In the genomic region with DNA sequence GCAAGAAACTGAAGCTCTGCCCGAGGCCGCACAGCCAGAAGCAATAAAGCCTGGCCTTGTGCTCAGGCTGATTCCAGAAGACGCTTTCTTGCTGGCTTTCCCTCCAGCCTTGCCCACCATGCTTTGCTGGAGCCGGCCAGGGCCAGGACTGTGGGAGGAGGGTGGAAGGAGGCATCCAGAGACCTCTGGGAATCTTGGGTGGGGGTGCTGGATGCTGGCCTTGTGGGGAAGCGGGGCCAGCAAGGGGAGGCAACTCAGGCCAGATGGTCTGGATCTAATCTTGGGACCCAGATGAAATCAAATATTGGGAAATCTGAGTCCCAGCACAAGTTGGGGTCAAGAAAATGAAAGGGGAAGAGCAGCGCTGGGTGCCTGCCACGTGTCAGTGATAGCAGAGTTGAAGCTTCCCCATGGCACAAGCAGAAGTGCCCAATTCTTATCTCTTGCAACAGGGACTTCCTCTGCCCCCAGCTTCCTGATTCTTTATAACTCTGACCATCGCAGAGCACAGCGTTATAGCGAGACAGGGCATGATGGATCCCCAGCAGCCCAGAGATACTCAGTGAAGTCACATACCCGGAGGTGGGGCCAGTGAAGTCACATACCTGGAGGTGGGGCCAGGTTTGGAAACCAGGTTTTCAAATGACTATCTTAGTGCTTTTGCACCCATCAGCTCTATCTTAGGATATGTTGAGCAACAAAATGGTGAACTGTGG, we compare ENCODE assay signal across 11 cellular contexts. TPM values are rescaled to one million over a fixed set of nuclear protein-coding genes. Genes with fewer than 3 reads are reported as not detected.
DNase-seq lines count a peak whose midpoint lies in the region; ATAC-seq, FAIRE-seq and TF ChIP-seq lines count a peak whose summit lies in the region.
"Had no signal": no experiment of that assay in that cellular context is flagged by ENCODE, and none has a peak within 500 bp of the region (broad histone marks: within the 10 kb centered on the region; RNA-seq: fewer than 3 reads in every experiment).

No MANE protein-coding gene starts in this region.

- BruUV-seq in HepG2 (replicated peaks; lab: Mats Ljungman, UMichigan) = no TSS peak

- H3K4me1 Mint-ChIP-seq in activated T-cell treated with anti-CD3 and anti-CD28 coated beads, Interleukin-2, amount 50 U/mL, for 24 hours (ENCODE audit: low read depth) = peaks cover 66% of the 10 kb centered on the region
- peaks cover 65% of the 10 kb centered on the region for H3K4me1 Mint-ChIP-seq in activated T-cell treated with anti-CD3 and anti-CD28 coated beads, Interleukin-2, amount 50 U/mL, for 4 hours (ENCODE audit: low read depth)

- H4K20me1 ChIP-seq in HepG2 (ENCODE audit: insufficient read depth, low read length) = no peaks in the 10 kb centered on the region

- CTCF ChIA-PET in HepG2 (lab: Yijun Ruan, JAX; ENCODE audit: low intra/inter-chr PET ratio, low total read pairs) (no interaction called here), HEK293T (lab: Yijun Ruan, JAX) (no interaction called here)

- TF ChIP-seq CTCF in HepG2 (CRISPR knock-in tag; IDR thresholded peaks at IDR 0.05) = no peak

- H3K9ac ChIP-seq in HepG2 (ENCODE audit: insufficient read depth, low read depth, low read length) (no peak overlapping the region), subcutaneous abdominal adipose tissue (ENCODE audit: low read length in 5 of 5) (peak overlapping the region in 1 of 5 donors; percentile 9)

- POLR2A ChIA-PET in HepG2 (lab: Yijun Ruan, JAX) (interaction anchor here (4.8 kb wide), 1 partner anchor 7 kb away, joined by 27 read pairs; a partner anchor contains a TSS), HEK293T (lab: Yijun Ruan, JAX) (interaction anchor here (0.8 kb wide), 1 partner anchor 35 kb away, joined by 3 read pairs; a partner anchor contains a TSS)

- H3K27me3 Mint-ChIP-seq in activated T-cell treated with anti-CD3 and anti-CD28 coated beads, Interleukin-2, amount 50 U/mL, for 24 hours = no peaks in the 10 kb centered on the region
- H3K27me3 Mint-ChIP-seq in activated T-cell treated with anti-CD3 and anti-CD28 coated beads, Interleukin-2, amount 50 U/mL, for 4 hours (ENCODE audit: low read depth) = no peaks in the 10 kb centered on the region

- no peaks in the 10 kb centered on the region for H3K27me3 ChIP-seq in HepG2 (ENCODE audit: control insufficient read depth in 1 of 2, insufficient read depth in 2 of 2, low read length in 2 of 2)
- no peaks in the 10 kb centered on the region for H3K27me3 ChIP-seq in subcutaneous abdominal adipose tissue (ENCODE audit: control insufficient read depth in 5 of 5, insufficient read depth in 4 of 5, low read length in 5 of 5)
- H3K27me3 ChIP-seq: body of pancreas had no signal

- TF ChIP-seq RAD21 in HepG2 (CRISPR knock-in tag; IDR thresholded peaks at IDR 0.05) = no peak

- H3K4me3 Mint-ChIP-seq in activated T-cell treated with anti-CD3 and anti-CD28 coated beads, Interleukin-2, amount 50 U/mL, for 24 hours = no peak overlapping the region
- no peak overlapping the region for H3K4me3 Mint-ChIP-seq in activated T-cell treated with anti-CD3 and anti-CD28 coated beads, Interleukin-2, amount 50 U/mL, for 4 hours

- in situ Hi-C loops in HepG2 (cut with HindIII; ENCODE audit: extremely low pct_ligation_motif_present, low pct_unique_long_range_greater_than_20kb) = no loop called here

- no peak for TF ChIP-seq POLR2A in HepG2 (IDR thresholded peaks at IDR 0.05; ENCODE audit: insufficient read depth in 1 of 2, low read depth in 2 of 2, low read length in 2 of 2)

- H3K36me3 ChIP-seq in HepG2 (replicated peaks in 1 of 2; ENCODE audit: control insufficient read depth in 1 of 2, insufficient read depth in 2 of 2, low read length in 2 of 2) (no peaks in the 10 kb centered on the region), subcutaneous abdominal adipose tissue (ENCODE audit: control insufficient read depth in 5 of 5, insufficient read depth in 5 of 5, low read length in 5 of 5) (no peaks in the 10 kb centered on the region)

- no peak for ATAC-seq in activated T-cell treated with anti-CD3 and anti-CD28 coated beads, Interleukin-2, amount 50 U/mL, for 4 hours
- no peak for ATAC-seq in HepG2
- ATAC-seq: body of pancreas had no signal

- H3K27ac Mint-ChIP-seq in activated T-cell treated with anti-CD3 and anti-CD28 coated beads, Interleukin-2, amount 50 U/mL, for 24 hours = peak overlapping the region; percentile 70

- H3K4me2 ChIP-seq in HepG2 (ENCODE audit: low read depth, low read length) = no peak overlapping the region

- peaks cover 2% of the 10 kb centered on the region for H3K9me3 Mint-ChIP-seq in activated T-cell treated with anti-CD3 and anti-CD28 coated beads, Interleukin-2, amount 50 U/mL, for 24 hours
- H3K9me3 Mint-ChIP-seq in activated T-cell treated with anti-CD3 and anti-CD28 coated beads, Interleukin-2, amount 50 U/mL, for 4 hours = no peaks in the 10 kb centered on the region

- H3K27ac ChIP-seq in HepG2 (ENCODE audit: extremely low read length, insufficient read depth, low read length) (no peak overlapping the region), subcutaneous abdominal adipose tissue (ENCODE audit: low read depth, low read length) (peak overlapping the region; percentile 51)

- intact Hi-C loops in HepG2 (cut with micrococcal nuclease; ENCODE audit: unreplicated experiment) = no loop called here

- FAIRE-seq in HepG2 (lab: Jason Lieb, UNC) = no peak
- no peak for FAIRE-seq in GM19239 (lab: Jason Lieb, UNC)

- no peaks in the 10 kb centered on the region for H3K9me3 ChIP-seq in HepG2 (ENCODE audit: low read length)
- no peaks in the 10 kb centered on the region for H3K9me3 ChIP-seq in subcutaneous abdominal adipose tissue (ENCODE audit: control insufficient read depth in 5 of 5, low read length in 5 of 5)
- H3K9me3 ChIP-seq: body of pancreas had no signal

- H3K4me1 ChIP-seq in HepG2 (ENCODE audit: insufficient read depth, low read length) (peaks cover 2% of the 10 kb centered on the region), subcutaneous abdominal adipose tissue (ENCODE audit: control insufficient read depth in 5 of 5, insufficient read depth in 5 of 5, low read length in 5 of 5) (peaks cover 3 to 81% (median 68%) of the 10 kb centered on the region in 5 donors)

- peaks cover 2% of the 10 kb centered on the region for H3K79me2 ChIP-seq in HepG2 (ENCODE audit: insufficient read depth, low read length)

- H3K4me3 ChIP-seq in HepG2 (replicated peaks in 1 of 3; ENCODE audit: insufficient read depth in 1 of 3, low read depth in 2 of 3, low read length in 3 of 3) (no peak overlapping the region), subcutaneous abdominal adipose tissue (ENCODE audit: low read depth in 1 of 5, low read length in 5 of 5) (peak overlapping the region in 1 of 5 donors; percentile 31)
- H3K4me3 ChIP-seq: body of pancreas had no signal

- H3K36me3 Mint-ChIP-seq in activated T-cell treated with anti-CD3 and anti-CD28 coated beads, Interleukin-2, amount 50 U/mL, for 24 hours (ENCODE audit: low read depth) = no peaks in the 10 kb centered on the region
- no peaks in the 10 kb centered on the region for H3K36me3 Mint-ChIP-seq in activated T-cell treated with anti-CD3 and anti-CD28 coated beads, Interleukin-2, amount 50 U/mL, for 4 hours (ENCODE audit: insufficient read depth)

- 94% methylated on average over 11 of the region's 11 CpGs for WGBS in HepG2 (ENCODE audit: low lambda C conversion rate)

- DNase-seq in activated T-cell treated with anti-CD3 and anti-CD28 coated beads, Interleukin-2, amount 50 U/mL, for 24 hours = no peak
- no peak for DNase-seq in activated T-cell treated with anti-CD3 and anti-CD28 coated beads, Interleukin-2, amount 50 U/mL, for 4 hours
- DNase-seq in SKM-1 treated with dmso at 0.1 percent for 144 hours (lab: John Stamatoyannopoulos, UW; ENCODE audit: unreplicated experiment) (peak; percentile 67), HepG2 (ENCODE audit: low spot score) (no peak), COLO829 (ENCODE audit: low spot score) (no peak), GM19239 (ENCODE audit: insufficient read length, low spot score) (no peak), HEK293T (ENCODE audit: extremely low spot score) (no peak)
- DNase-seq: NCI-H446, SHP77 had no signal

- TF ChIP-seq EP300 in HepG2 (IDR thresholded peaks at IDR 0.05; ENCODE audit: low read depth in 2 of 2, low read length in 2 of 2) (no peak), HepG2 (CRISPR knock-in tag; IDR thresholded peaks at IDR 0.05; ENCODE audit: borderline replicate concordance) (no peak)

- no peak overlapping the region for H2AFZ ChIP-seq in HepG2 (ENCODE audit: low read length)

RNA-seq across cellular contexts. Expression of a gene that starts 6.4 kb away (rescaled TPM):
- 10 to 100 TPM; 52.2 to 58.8 (median 53.4) TPM for total RNA-seq in activated T-cell treated with anti-CD3 and anti-CD28 coated beads, Interleukin-2, amount 50 U/mL, for 4 hours
- 31.2 and 57.9 TPM in 2 replicates for total RNA-seq in HepG2 (2016; rRNA removed; fragmentation: Illumina TruSeq; extraction: Trizol)
- 53.1 and 55.5 TPM in 2 replicates for total RNA-seq in HepG2 (2016; cell fraction: cytosol; rRNA removed; fragmentation: Illumina TruSeq; extraction: Trizol; ENCODE audit: low read depth)
- total RNA-seq in HepG2 (2016; cell fraction: insoluble cytoplasmic fraction; rRNA removed; fragmentation: Illumina TruSeq; extraction: Trizol) = 28.7 and 55.2 TPM in 2 replicates
- total RNA-seq in HepG2 (2016; cell fraction: membrane; rRNA removed; fragmentation: Illumina TruSeq; extraction: Trizol) = 39.6 and 50.8 TPM in 2 replicates
- 73.3 and 76.1 TPM in 2 replicates for total RNA-seq in HepG2 (2016; cell fraction: nucleus; rRNA removed; fragmentation: Illumina TruSeq; extraction: Trizol)
- polyA plus RNA-seq in HepG2 (2011; rRNA removed) = 90.8 and 111 TPM in 2 replicates
- 39.6 and 61.4 TPM in 2 replicates for polyA plus RNA-seq in HepG2 (2011; cell fraction: cytosol; rRNA removed)
- polyA plus RNA-seq in HepG2 (2011; cell fraction: nucleus; rRNA removed) = 727 and 889 TPM in 2 replicates
- 57.8 and 65.9 TPM in 2 replicates for polyA plus RNA-seq in HepG2 (2012)
- 23.3 and 25.5 TPM in 2 replicates for polyA plus RNA-seq in HepG2 (2016; cell fraction: cytosol; fragmentation: Illumina TruSeq; extraction: Trizol; ENCODE audit: low read depth)
- polyA plus RNA-seq in HepG2 (2016; cell fraction: insoluble cytoplasmic fraction; fragmentation: Illumina TruSeq; extraction: Trizol; ENCODE audit: low read depth) = 26.2 and 35.5 TPM in 2 replicates
- polyA plus RNA-seq in HepG2 (2016; cell fraction: membrane; fragmentation: Illumina TruSeq; extraction: Trizol; ENCODE audit: low read depth) = 26.4 and 35.2 TPM in 2 replicates
- polyA plus RNA-seq in HepG2 (2016; cell fraction: nucleus; fragmentation: Illumina TruSeq; extraction: Trizol; ENCODE audit: insufficient read depth, low read depth) = 187 and 194 TPM in 2 replicates
- 110 and 204 TPM in 2 replicates for polyA minus RNA-seq in HepG2 (2011; rRNA and poly(A)+ RNA removed; ENCODE audit: low replicate concordance)
- polyA minus RNA-seq in HepG2 (2011; cell fraction: cytosol; rRNA and poly(A)+ RNA removed) = 28.8 and 31.7 TPM in 2 replicates
- 149 and 154 TPM in 2 replicates for polyA minus RNA-seq in HepG2 (2011; cell fraction: nucleus; rRNA and poly(A)+ RNA removed)

RNA-seq across cellular contexts. Expression of a gene that starts 14.8 kb away (rescaled TPM):
- total RNA-seq in activated T-cell treated with anti-CD3 and anti-CD28 coated beads, Interleukin-2, amount 50 U/mL, for 4 hours = 1 to 10 TPM; 2.6 to 8.1 (median 2.6) TPM
- 1.9 and 3.2 TPM in 2 replicates for total RNA-seq in HepG2 (2016; rRNA removed; fragmentation: Illumina TruSeq; extraction: Trizol)
- total RNA-seq in HepG2 (2016; cell fraction: cytosol; rRNA removed; fragmentation: Illumina TruSeq; extraction: Trizol; ENCODE audit: low read depth) = 2.0 and 2.8 TPM in 2 replicates
- total RNA-seq in HepG2 (2016; cell fraction: insoluble cytoplasmic fraction; rRNA removed; fragmentation: Illumina TruSeq; extraction: Trizol) = 0.86 and 4.5 TPM in 2 replicates
- total RNA-seq in HepG2 (2016; cell fraction: membrane; rRNA removed; fragmentation: Illumina TruSeq; extraction: Trizol) = 2.8 and 3.2 TPM in 2 replicates
- total RNA-seq in HepG2 (2016; cell fraction: nucleus; rRNA removed; fragmentation: Illumina TruSeq; extraction: Trizol) = 5.9 and 9.4 TPM in 2 replicates
- 9.5 and 10.6 TPM in 2 replicates for polyA plus RNA-seq in HepG2 (2011; rRNA removed)
- 2.8 and 4.4 TPM in 2 replicates for polyA plus RNA-seq in HepG2 (2011; cell fraction: cytosol; rRNA removed)
- 70.4 and 118 TPM in 2 replicates for polyA plus RNA-seq in HepG2 (2011; cell fraction: nucleus; rRNA removed)
- 5.0 and 6.8 TPM in 2 replicates for polyA plus RNA-seq in HepG2 (2012)
- 1.5 and 2.0 TPM in 2 replicates for polyA plus RNA-seq in HepG2 (2016; cell fraction: cytosol; fragmentation: Illumina TruSeq; extraction: Trizol; ENCODE audit: low read depth)
- polyA plus RNA-seq in HepG2 (2016; cell fraction: insoluble cytoplasmic fraction; fragmentation: Illumina TruSeq; extraction: Trizol; ENCODE audit: low read depth) = 1.4 and 1.7 TPM in 2 replicates
- polyA plus RNA-seq in HepG2 (2016; cell fraction: membrane; fragmentation: Illumina TruSeq; extraction: Trizol; ENCODE audit: low read depth) = 1.9 and 2.6 TPM in 2 replicates
- polyA plus RNA-seq in HepG2 (2016; cell fraction: nucleus; fragmentation: Illumina TruSeq; extraction: Trizol; ENCODE audit: insufficient read depth, low read depth) = 19.1 and 23.5 TPM in 2 replicates
- polyA minus RNA-seq in HepG2 (2011; rRNA and poly(A)+ RNA removed; ENCODE audit: low replicate concordance) = 10.5 and 15.8 TPM in 2 replicates
- 1.6 TPM in 1 of 2 replicates, not detected in the other for polyA minus RNA-seq in HepG2 (2011; cell fraction: cytosol; rRNA and poly(A)+ RNA removed)
- polyA minus RNA-seq in HepG2 (2011; cell fraction: nucleus; rRNA and poly(A)+ RNA removed) = 19.0 and 26.3 TPM in 2 replicates

RNA-seq across cellular contexts. Expression of a gene that starts 21.8 kb away (rescaled TPM):
- total RNA-seq in activated T-cell treated with anti-CD3 and anti-CD28 coated beads, Interleukin-2, amount 50 U/mL, for 4 hours = 1 to 10 TPM; 2.6 to 4.2 (median 3.1) TPM
- 46.3 and 60.8 TPM in 2 replicates for total RNA-seq in HepG2 (2016; rRNA removed; fragmentation: Illumina TruSeq; extraction: Trizol)
- 11.6 and 11.9 TPM in 2 replicates for total RNA-seq in HepG2 (2016; cell fraction: cytosol; rRNA removed; fragmentation: Illumina TruSeq; extraction: Trizol; ENCODE audit: low read depth)
- total RNA-seq in HepG2 (2016; cell fraction: insoluble cytoplasmic fraction; rRNA removed; fragmentation: Illumina TruSeq; extraction: Trizol) = 42.0 and 55.8 TPM in 2 replicates
- 12.0 and 12.3 TPM in 2 replicates for total RNA-seq in HepG2 (2016; cell fraction: membrane; rRNA removed; fragmentation: Illumina TruSeq; extraction: Trizol)
- 49.1 and 52.1 TPM in 2 replicates for total RNA-seq in HepG2 (2016; cell fraction: nucleus; rRNA removed; fragmentation: Illumina TruSeq; extraction: Trizol)
- polyA plus RNA-seq in HepG2 (2011; rRNA removed) = 49.8 and 52.2 TPM in 2 replicates
- 67.8 and 85.2 TPM in 2 replicates for polyA plus RNA-seq in HepG2 (2011; cell fraction: cytosol; rRNA removed)
- polyA plus RNA-seq in HepG2 (2011; cell fraction: nucleus; rRNA removed) = 332 and 353 TPM in 2 replicates
- 61.8 and 63.4 TPM in 2 replicates for polyA plus RNA-seq in HepG2 (2012)
- polyA plus RNA-seq in HepG2 (2016; cell fraction: cytosol; fragmentation: Illumina TruSeq; extraction: Trizol; ENCODE audit: low read depth) = 5.3 and 7.0 TPM in 2 replicates
- polyA plus RNA-seq in HepG2 (2016; cell fraction: insoluble cytoplasmic fraction; fragmentation: Illumina TruSeq; extraction: Trizol; ENCODE audit: low read depth) = 57.6 and 62.6 TPM in 2 replicates
- 8.9 and 12.3 TPM in 2 replicates for polyA plus RNA-seq in HepG2 (2016; cell fraction: membrane; fragmentation: Illumina TruSeq; extraction: Trizol; ENCODE audit: low read depth)
- 109 and 114 TPM in 2 replicates for polyA plus RNA-seq in HepG2 (2016; cell fraction: nucleus; fragmentation: Illumina TruSeq; extraction: Trizol; ENCODE audit: insufficient read depth, low read depth)
- polyA minus RNA-seq in HepG2 (2011; rRNA and poly(A)+ RNA removed; ENCODE audit: low replicate concordance) = 61.8 and 172 TPM in 2 replicates
- polyA minus RNA-seq in HepG2 (2011; cell fraction: cytosol; rRNA and poly(A)+ RNA removed) = 39.8 and 45.8 TPM in 2 replicates
- polyA minus RNA-seq in HepG2 (2011; cell fraction: nucleus; rRNA and poly(A)+ RNA removed) = 57.2 and 59.4 TPM in 2 replicates

RNA-seq across cellular contexts. Expression of a gene that starts 21.9 kb away (rescaled TPM):
- 10 to 100 TPM; 67.8 to 71.0 (median 68.0) TPM for total RNA-seq in activated T-cell treated with anti-CD3 and anti-CD28 coated beads, Interleukin-2, amount 50 U/mL, for 4 hours
- 61.6 and 64.5 TPM in 2 replicates for total RNA-seq in HepG2 (2016; rRNA removed; fragmentation: Illumina TruSeq; extraction: Trizol)
- 2.7 and 3.4 TPM in 2 replicates for total RNA-seq in HepG2 (2016; cell fraction: cytosol; rRNA removed; fragmentation: Illumina TruSeq; extraction: Trizol; ENCODE audit: low read depth)
- total RNA-seq in HepG2 (2016; cell fraction: insoluble cytoplasmic fraction; rRNA removed; fragmentation: Illumina TruSeq; extraction: Trizol) = 58.5 and 62.7 TPM in 2 replicates
- 11.3 and 12.5 TPM in 2 replicates for total RNA-seq in HepG2 (2016; cell fraction: membrane; rRNA removed; fragmentation: Illumina TruSeq; extraction: Trizol)
- total RNA-seq in HepG2 (2016; cell fraction: nucleus; rRNA removed; fragmentation: Illumina TruSeq; extraction: Trizol) = 38.6 and 43.3 TPM in 2 replicates
- polyA plus RNA-seq in HepG2 (2011; rRNA removed) = 24.5 and 33.8 TPM in 2 replicates
- polyA plus RNA-seq in HepG2 (2011; cell fraction: cytosol; rRNA removed) = 19.8 and 21.2 TPM in 2 replicates
- polyA plus RNA-seq in HepG2 (2011; cell fraction: nucleus; rRNA removed) = 82.1 and 94.5 TPM in 2 replicates
- 28.7 and 29.6 TPM in 2 replicates for polyA plus RNA-seq in HepG2 (2012)
- polyA plus RNA-seq in HepG2 (2016; cell fraction: cytosol; fragmentation: Illumina TruSeq; extraction: Trizol; ENCODE audit: low read depth) = 1.9 and 2.1 TPM in 2 replicates
- 38.5 and 40.4 TPM in 2 replicates for polyA plus RNA-seq in HepG2 (2016; cell fraction: insoluble cytoplasmic fraction; fragmentation: Illumina TruSeq; extraction: Trizol; ENCODE audit: low read depth)
- polyA plus RNA-seq in HepG2 (2016; cell fraction: membrane; fragmentation: Illumina TruSeq; extraction: Trizol; ENCODE audit: low read depth) = 3.8 and 5.1 TPM in 2 replicates
- polyA plus RNA-seq in HepG2 (2016; cell fraction: nucleus; fragmentation: Illumina TruSeq; extraction: Trizol; ENCODE audit: insufficient read depth, low read depth) = 39.2 and 41.4 TPM in 2 replicates
- polyA minus RNA-seq in HepG2 (2011; rRNA and poly(A)+ RNA removed; ENCODE audit: low replicate concordance) = 80.1 and 104 TPM in 2 replicates
- 32.3 and 42.1 TPM in 2 replicates for polyA minus RNA-seq in HepG2 (2011; cell fraction: cytosol; rRNA and poly(A)+ RNA removed)
- 65.5 and 77.8 TPM in 2 replicates for polyA minus RNA-seq in HepG2 (2011; cell fraction: nucleus; rRNA and poly(A)+ RNA removed)

RNA-seq across cellular contexts. Expression of a gene that starts 30.0 kb away (rescaled TPM):
- total RNA-seq in activated T-cell treated with anti-CD3 and anti-CD28 coated beads, Interleukin-2, amount 50 U/mL, for 4 hours = 1 to 10 TPM; 6.5 to 7.3 (median 7.2) TPM
- total RNA-seq in HepG2 (2016; rRNA removed; fragmentation: Illumina TruSeq; extraction: Trizol) = 22.4 and 35.8 TPM in 2 replicates
- 7.4 and 8.6 TPM in 2 replicates for total RNA-seq in HepG2 (2016; cell fraction: cytosol; rRNA removed; fragmentation: Illumina TruSeq; extraction: Trizol; ENCODE audit: low read depth)
- total RNA-seq in HepG2 (2016; cell fraction: insoluble cytoplasmic fraction; rRNA removed; fragmentation: Illumina TruSeq; extraction: Trizol) = 25.0 and 33.5 TPM in 2 replicates
- 10.2 and 11.5 TPM in 2 replicates for total RNA-seq in HepG2 (2016; cell fraction: membrane; rRNA removed; fragmentation: Illumina TruSeq; extraction: Trizol)
- 35.1 and 36.7 TPM in 2 replicates for total RNA-seq in HepG2 (2016; cell fraction: nucleus; rRNA removed; fragmentation: Illumina TruSeq; extraction: Trizol)
- polyA plus RNA-seq in HepG2 (2011; rRNA removed) = 110 and 143 TPM in 2 replicates
- polyA plus RNA-seq in HepG2 (2011; cell fraction: cytosol; rRNA removed) = 88.2 and 112 TPM in 2 replicates
- polyA plus RNA-seq in HepG2 (2011; cell fraction: nucleus; rRNA removed) = 47.6 and 66.7 TPM in 2 replicates
- polyA plus RNA-seq in HepG2 (2012) = 94.8 and 120 TPM in 2 replicates
- 15.9 and 18.8 TPM in 2 replicates for polyA plus RNA-seq in HepG2 (2016; cell fraction: cytosol; fragmentation: Illumina TruSeq; extraction: Trizol; ENCODE audit: low read depth)
- 56.4 and 59.4 TPM in 2 replicates for polyA plus RNA-seq in HepG2 (2016; cell fraction: insoluble cytoplasmic fraction; fragmentation: Illumina TruSeq; extraction: Trizol; ENCODE audit: low read depth)
- 21.0 and 22.1 TPM in 2 replicates for polyA plus RNA-seq in HepG2 (2016; cell fraction: membrane; fragmentation: Illumina TruSeq; extraction: Trizol; ENCODE audit: low read depth)
- 101 TPM in 2 replicates for polyA plus RNA-seq in HepG2 (2016; cell fraction: nucleus; fragmentation: Illumina TruSeq; extraction: Trizol; ENCODE audit: insufficient read depth, low read depth)
- polyA minus RNA-seq in HepG2 (2011; rRNA and poly(A)+ RNA removed; ENCODE audit: low replicate concordance) = 15.9 and 85.1 TPM in 2 replicates
- 34.0 and 49.4 TPM in 2 replicates for polyA minus RNA-seq in HepG2 (2011; cell fraction: cytosol; rRNA and poly(A)+ RNA removed)
- polyA minus RNA-seq in HepG2 (2011; cell fraction: nucleus; rRNA and poly(A)+ RNA removed) = 21.4 and 33.2 TPM in 2 replicates
